In genomic region chr17:10171581-10171981, GRCh38 we compare ENCODE assay signal across 1 cellular context.
TF ChIP-seq lines count a peak whose summit lies in the region.

No MANE protein-coding gene starts in this region.

TF ChIP-seq in H1, 55 proteins besides CTCF, POLR2A, EP300 and RAD21 (continued from another document):
- no peak for TF ChIP-seq TAF7 (optimal IDR thresholded peaks at IDR 0.05; ENCODE audit: borderline replicate concordance, low read depth, low read length)
- TF ChIP-seq NANOG (IDR thresholded peaks at IDR 0.05; ENCODE audit: insufficient read depth, low read depth, low read length, poor library complexity, severe bottlenecking), result no peak
- no peak for TF ChIP-seq TBP (IDR thresholded peaks at IDR 0.05; ENCODE audit: low read depth, low read length)
- no peak for TF ChIP-seq JUND (IDR thresholded peaks at IDR 0.05; ENCODE audit: low read length)
- TF ChIP-seq NRF1 (IDR thresholded peaks at IDR 0.05; ENCODE audit: low read depth, low read length), result no peak
- no peak for TF ChIP-seq MAFK (IDR thresholded peaks at IDR 0.05; ENCODE audit: low read depth, low read length)
- no peak for TF ChIP-seq RBBP5 (IDR thresholded peaks at IDR 0.05; ENCODE audit: borderline replicate concordance, low read depth, low read length)
TF ChIP-seq in H1: peak in this region for 0.
